Comparison of ENCODE assay signal across 1 cellular context in genomic region chr3:12484198-12484982, GRCh38.
TF ChIP-seq lines count a peak whose summit lies in the region.

TSS of gene TSEN2 (plus strand) at chr3:12484480. CDS start at chr3:12489801, 5,321 bp downstream.

TF ChIP-seq in K562, 482 proteins besides CTCF, POLR2A, EP300 and RAD21 (continued from another document and continues in another):
- TF ChIP-seq ZNF639 (CRISPR knock-in tag; conservative IDR thresholded peaks at IDR 0.05 in 1 of 2, IDR thresholded peaks at IDR 0.05 in 1 of 2), result peak in 1 of 2 experiments; percentile 66; a peak in 1 of 4 replicates
- 0 out of 2 replicates have a peak, but pooled peaks have one; percentile 60 for TF ChIP-seq OTX1 (CRISPR knock-in tag; IDR thresholded peaks at IDR 0.05)
- peak; percentile 71 for TF ChIP-seq TBP (optimal IDR thresholded peaks at IDR 0.05; ENCODE audit: low read depth, low read length)
- TF ChIP-seq ZBTB17 (CRISPR knock-in tag; IDR thresholded peaks at IDR 0.05), result peak; percentile 69
- peak; percentile 88 for TF ChIP-seq SUPT5H (IDR thresholded peaks at IDR 0.05)
- TF ChIP-seq, protein P1, sequence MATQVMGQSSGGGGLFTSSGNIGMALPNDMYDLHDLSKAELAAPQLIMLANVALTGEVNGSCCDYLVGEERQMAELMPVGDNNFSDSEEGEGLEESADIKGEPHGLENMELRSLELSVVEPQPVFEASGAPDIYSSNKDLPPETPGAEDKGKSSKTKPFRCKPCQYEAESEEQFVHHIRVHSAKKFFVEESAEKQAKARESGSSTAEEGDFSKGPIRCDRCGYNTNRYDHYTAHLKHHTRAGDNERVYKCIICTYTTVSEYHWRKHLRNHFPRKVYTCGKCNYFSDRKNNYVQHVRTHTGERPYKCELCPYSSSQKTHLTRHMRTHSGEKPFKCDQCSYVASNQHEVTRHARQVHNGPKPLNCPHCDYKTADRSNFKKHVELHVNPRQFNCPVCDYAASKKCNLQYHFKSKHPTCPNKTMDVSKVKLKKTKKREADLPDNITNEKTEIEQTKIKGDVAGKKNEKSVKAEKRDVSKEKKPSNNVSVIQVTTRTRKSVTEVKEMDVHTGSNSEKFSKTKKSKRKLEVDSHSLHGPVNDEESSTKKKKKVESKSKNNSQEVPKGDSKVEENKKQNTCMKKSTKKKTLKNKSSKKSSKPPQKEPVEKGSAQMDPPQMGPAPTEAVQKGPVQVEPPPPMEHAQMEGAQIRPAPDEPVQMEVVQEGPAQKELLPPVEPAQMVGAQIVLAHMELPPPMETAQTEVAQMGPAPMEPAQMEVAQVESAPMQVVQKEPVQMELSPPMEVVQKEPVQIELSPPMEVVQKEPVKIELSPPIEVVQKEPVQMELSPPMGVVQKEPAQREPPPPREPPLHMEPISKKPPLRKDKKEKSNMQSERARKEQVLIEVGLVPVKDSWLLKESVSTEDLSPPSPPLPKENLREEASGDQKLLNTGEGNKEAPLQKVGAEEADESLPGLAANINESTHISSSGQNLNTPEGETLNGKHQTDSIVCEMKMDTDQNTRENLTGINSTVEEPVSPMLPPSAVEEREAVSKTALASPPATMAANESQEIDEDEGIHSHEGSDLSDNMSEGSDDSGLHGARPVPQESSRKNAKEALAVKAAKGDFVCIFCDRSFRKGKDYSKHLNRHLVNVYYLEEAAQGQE (CRISPR knock-in tag; IDR thresholded peaks at IDR 0.05; ENCODE audit: low read depth), result no peak
- no peak for TF ChIP-seq ZNF668 (CRISPR knock-in tag; IDR thresholded peaks at IDR 0.05)
- TF ChIP-seq, protein P2, sequence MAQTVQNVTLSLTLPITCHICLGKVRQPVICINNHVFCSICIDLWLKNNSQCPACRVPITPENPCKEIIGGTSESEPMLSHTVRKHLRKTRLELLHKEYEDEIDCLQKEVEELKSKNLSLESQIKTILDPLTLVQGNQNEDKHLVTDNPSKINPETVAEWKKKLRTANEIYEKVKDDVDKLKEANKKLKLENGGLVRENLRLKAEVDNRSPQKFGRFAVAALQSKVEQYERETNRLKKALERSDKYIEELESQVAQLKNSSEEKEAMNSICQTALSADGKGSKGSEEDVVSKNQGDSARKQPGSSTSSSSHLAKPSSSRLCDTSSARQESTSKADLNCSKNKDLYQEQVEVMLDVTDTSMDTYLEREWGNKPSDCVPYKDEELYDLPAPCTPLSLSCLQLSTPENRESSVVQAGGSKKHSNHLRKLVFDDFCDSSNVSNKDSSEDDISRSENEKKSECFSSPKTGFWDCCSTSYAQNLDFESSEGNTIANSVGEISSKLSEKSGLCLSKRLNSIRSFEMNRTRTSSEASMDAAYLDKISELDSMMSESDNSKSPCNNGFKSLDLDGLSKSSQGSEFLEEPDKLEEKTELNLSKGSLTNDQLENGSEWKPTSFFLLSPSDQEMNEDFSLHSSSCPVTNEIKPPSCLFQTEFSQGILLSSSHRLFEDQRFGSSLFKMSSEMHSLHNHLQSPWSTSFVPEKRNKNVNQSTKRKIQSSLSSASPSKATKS (CRISPR knock-in tag; IDR thresholded peaks at IDR 0.05), result no peak
- 0 out of 2 replicates have a peak, but pooled peaks have one; percentile 12 for TF ChIP-seq SMAD4 (CRISPR knock-in tag; conservative IDR thresholded peaks at IDR 0.05)
- TF ChIP-seq, protein P3, sequence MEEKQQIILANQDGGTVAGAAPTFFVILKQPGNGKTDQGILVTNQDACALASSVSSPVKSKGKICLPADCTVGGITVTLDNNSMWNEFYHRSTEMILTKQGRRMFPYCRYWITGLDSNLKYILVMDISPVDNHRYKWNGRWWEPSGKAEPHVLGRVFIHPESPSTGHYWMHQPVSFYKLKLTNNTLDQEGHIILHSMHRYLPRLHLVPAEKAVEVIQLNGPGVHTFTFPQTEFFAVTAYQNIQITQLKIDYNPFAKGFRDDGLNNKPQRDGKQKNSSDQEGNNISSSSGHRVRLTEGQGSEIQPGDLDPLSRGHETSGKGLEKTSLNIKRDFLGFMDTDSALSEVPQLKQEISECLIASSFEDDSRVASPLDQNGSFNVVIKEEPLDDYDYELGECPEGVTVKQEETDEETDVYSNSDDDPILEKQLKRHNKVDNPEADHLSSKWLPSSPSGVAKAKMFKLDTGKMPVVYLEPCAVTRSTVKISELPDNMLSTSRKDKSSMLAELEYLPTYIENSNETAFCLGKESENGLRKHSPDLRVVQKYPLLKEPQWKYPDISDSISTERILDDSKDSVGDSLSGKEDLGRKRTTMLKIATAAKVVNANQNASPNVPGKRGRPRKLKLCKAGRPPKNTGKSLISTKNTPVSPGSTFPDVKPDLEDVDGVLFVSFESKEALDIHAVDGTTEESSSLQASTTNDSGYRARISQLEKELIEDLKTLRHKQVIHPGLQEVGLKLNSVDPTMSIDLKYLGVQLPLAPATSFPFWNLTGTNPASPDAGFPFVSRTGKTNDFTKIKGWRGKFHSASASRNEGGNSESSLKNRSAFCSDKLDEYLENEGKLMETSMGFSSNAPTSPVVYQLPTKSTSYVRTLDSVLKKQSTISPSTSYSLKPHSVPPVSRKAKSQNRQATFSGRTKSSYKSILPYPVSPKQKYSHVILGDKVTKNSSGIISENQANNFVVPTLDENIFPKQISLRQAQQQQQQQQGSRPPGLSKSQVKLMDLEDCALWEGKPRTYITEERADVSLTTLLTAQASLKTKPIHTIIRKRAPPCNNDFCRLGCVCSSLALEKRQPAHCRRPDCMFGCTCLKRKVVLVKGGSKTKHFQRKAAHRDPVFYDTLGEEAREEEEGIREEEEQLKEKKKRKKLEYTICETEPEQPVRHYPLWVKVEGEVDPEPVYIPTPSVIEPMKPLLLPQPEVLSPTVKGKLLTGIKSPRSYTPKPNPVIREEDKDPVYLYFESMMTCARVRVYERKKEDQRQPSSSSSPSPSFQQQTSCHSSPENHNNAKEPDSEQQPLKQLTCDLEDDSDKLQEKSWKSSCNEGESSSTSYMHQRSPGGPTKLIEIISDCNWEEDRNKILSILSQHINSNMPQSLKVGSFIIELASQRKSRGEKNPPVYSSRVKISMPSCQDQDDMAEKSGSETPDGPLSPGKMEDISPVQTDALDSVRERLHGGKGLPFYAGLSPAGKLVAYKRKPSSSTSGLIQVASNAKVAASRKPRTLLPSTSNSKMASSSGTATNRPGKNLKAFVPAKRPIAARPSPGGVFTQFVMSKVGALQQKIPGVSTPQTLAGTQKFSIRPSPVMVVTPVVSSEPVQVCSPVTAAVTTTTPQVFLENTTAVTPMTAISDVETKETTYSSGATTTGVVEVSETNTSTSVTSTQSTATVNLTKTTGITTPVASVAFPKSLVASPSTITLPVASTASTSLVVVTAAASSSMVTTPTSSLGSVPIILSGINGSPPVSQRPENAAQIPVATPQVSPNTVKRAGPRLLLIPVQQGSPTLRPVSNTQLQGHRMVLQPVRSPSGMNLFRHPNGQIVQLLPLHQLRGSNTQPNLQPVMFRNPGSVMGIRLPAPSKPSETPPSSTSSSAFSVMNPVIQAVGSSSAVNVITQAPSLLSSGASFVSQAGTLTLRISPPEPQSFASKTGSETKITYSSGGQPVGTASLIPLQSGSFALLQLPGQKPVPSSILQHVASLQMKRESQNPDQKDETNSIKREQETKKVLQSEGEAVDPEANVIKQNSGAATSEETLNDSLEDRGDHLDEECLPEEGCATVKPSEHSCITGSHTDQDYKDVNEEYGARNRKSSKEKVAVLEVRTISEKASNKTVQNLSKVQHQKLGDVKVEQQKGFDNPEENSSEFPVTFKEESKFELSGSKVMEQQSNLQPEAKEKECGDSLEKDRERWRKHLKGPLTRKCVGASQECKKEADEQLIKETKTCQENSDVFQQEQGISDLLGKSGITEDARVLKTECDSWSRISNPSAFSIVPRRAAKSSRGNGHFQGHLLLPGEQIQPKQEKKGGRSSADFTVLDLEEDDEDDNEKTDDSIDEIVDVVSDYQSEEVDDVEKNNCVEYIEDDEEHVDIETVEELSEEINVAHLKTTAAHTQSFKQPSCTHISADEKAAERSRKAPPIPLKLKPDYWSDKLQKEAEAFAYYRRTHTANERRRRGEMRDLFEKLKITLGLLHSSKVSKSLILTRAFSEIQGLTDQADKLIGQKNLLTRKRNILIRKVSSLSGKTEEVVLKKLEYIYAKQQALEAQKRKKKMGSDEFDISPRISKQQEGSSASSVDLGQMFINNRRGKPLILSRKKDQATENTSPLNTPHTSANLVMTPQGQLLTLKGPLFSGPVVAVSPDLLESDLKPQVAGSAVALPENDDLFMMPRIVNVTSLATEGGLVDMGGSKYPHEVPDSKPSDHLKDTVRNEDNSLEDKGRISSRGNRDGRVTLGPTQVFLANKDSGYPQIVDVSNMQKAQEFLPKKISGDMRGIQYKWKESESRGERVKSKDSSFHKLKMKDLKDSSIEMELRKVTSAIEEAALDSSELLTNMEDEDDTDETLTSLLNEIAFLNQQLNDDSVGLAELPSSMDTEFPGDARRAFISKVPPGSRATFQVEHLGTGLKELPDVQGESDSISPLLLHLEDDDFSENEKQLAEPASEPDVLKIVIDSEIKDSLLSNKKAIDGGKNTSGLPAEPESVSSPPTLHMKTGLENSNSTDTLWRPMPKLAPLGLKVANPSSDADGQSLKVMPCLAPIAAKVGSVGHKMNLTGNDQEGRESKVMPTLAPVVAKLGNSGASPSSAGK (IDR thresholded peaks at IDR 0.05), result peak; percentile 87
- TF ChIP-seq KDM2B (CRISPR knock-in tag; IDR thresholded peaks at IDR 0.05), result 0 out of 2 replicates have a peak, but pooled peaks have one; percentile 44
- TF ChIP-seq, protein P4, sequence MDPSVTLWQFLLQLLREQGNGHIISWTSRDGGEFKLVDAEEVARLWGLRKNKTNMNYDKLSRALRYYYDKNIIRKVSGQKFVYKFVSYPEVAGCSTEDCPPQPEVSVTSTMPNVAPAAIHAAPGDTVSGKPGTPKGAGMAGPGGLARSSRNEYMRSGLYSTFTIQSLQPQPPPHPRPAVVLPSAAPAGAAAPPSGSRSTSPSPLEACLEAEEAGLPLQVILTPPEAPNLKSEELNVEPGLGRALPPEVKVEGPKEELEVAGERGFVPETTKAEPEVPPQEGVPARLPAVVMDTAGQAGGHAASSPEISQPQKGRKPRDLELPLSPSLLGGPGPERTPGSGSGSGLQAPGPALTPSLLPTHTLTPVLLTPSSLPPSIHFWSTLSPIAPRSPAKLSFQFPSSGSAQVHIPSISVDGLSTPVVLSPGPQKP (CRISPR knock-in tag; IDR thresholded peaks at IDR 0.05), result no peak
- TF ChIP-seq, protein P5, sequence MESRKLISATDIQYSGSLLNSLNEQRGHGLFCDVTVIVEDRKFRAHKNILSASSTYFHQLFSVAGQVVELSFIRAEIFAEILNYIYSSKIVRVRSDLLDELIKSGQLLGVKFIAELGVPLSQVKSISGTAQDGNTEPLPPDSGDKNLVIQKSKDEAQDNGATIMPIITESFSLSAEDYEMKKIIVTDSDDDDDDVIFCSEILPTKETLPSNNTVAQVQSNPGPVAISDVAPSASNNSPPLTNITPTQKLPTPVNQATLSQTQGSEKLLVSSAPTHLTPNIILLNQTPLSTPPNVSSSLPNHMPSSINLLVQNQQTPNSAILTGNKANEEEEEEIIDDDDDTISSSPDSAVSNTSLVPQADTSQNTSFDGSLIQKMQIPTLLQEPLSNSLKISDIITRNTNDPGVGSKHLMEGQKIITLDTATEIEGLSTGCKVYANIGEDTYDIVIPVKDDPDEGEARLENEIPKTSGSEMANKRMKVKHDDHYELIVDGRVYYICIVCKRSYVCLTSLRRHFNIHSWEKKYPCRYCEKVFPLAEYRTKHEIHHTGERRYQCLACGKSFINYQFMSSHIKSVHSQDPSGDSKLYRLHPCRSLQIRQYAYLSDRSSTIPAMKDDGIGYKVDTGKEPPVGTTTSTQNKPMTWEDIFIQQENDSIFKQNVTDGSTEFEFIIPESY (CRISPR knock-in tag; IDR thresholded peaks at IDR 0.05), result 0 out of 2 replicates have a peak, but pooled peaks have one; percentile 23
- TF ChIP-seq, protein P6, sequence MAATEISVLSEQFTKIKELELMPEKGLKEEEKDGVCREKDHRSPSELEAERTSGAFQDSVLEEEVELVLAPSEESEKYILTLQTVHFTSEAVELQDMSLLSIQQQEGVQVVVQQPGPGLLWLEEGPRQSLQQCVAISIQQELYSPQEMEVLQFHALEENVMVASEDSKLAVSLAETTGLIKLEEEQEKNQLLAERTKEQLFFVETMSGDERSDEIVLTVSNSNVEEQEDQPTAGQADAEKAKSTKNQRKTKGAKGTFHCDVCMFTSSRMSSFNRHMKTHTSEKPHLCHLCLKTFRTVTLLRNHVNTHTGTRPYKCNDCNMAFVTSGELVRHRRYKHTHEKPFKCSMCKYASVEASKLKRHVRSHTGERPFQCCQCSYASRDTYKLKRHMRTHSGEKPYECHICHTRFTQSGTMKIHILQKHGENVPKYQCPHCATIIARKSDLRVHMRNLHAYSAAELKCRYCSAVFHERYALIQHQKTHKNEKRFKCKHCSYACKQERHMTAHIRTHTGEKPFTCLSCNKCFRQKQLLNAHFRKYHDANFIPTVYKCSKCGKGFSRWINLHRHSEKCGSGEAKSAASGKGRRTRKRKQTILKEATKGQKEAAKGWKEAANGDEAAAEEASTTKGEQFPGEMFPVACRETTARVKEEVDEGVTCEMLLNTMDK (IDR thresholded peaks at IDR 0.05; ENCODE audit: borderline replicate concordance, insufficient read depth, low read depth, low read length, poor library complexity, severe bottlenecking), result peak; percentile 63
- TF ChIP-seq CHD1 (IDR thresholded peaks at IDR 0.05; ENCODE audit: low read length), result peak; percentile 69
- peak in 1 of 2 experiments; percentile 81; a peak in 2 of 4 replicates for TF ChIP-seq FOXA3 (CRISPR knock-in tag; conservative IDR thresholded peaks at IDR 0.05 in 1 of 2, IDR thresholded peaks at IDR 0.05 in 1 of 2)
- TF ChIP-seq, protein P7, sequence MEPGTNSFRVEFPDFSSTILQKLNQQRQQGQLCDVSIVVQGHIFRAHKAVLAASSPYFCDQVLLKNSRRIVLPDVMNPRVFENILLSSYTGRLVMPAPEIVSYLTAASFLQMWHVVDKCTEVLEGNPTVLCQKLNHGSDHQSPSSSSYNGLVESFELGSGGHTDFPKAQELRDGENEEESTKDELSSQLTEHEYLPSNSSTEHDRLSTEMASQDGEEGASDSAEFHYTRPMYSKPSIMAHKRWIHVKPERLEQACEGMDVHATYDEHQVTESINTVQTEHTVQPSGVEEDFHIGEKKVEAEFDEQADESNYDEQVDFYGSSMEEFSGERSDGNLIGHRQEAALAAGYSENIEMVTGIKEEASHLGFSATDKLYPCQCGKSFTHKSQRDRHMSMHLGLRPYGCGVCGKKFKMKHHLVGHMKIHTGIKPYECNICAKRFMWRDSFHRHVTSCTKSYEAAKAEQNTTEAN (CRISPR knock-in tag; IDR thresholded peaks at IDR 0.05), result 0 out of 2 replicates have a peak, but pooled peaks have one; percentile 67
- peak; percentile 89; the same call in 1 of the 2 replicates for TF ChIP-seq RAD51 (IDR thresholded peaks at IDR 0.05; ENCODE audit: borderline replicate concordance, low read depth)
- no peak for TF ChIP-seq ZNF274 (IDR thresholded peaks at IDR 0.05; ENCODE audit: borderline replicate concordance, low read depth, low read length)
- TF ChIP-seq PHF8 (IDR thresholded peaks at IDR 0.05; ENCODE audit: borderline replicate concordance, low read length), result peak; percentile 97
